1 cellular context compared by ENCODE assay signal in genomic region chr5:140251527-140251973, GRCh38.
A peak's percentile ranks its signal among the peaks of the same experiment; 100 is the strongest.
TF ChIP-seq lines count a peak whose summit lies in the region.

No MANE protein-coding gene starts in this region.

TF ChIP-seq in SK-N-SH, 30 proteins besides CTCF, POLR2A, EP300 and RAD21 (continued from another document):
- TF ChIP-seq IRF3 (IDR thresholded peaks at IDR 0.05; ENCODE audit: low read depth, low read length) (no peak), YY1 (IDR thresholded peaks at IDR 0.05; ENCODE audit: low read depth) (no peak), TCF12 (IDR thresholded peaks at IDR 0.05) (peak; percentile 82), RXRA (IDR thresholded peaks at IDR 0.05; ENCODE audit: borderline replicate concordance, low read depth) (no peak; the same call in 1 of the 2 replicates), SIN3A (IDR thresholded peaks at IDR 0.05; ENCODE audit: borderline replicate concordance, low read depth, low read length) (peak; percentile 49; the same call in 1 of the 2 replicates), JUND (IDR thresholded peaks at IDR 0.05) (peak; percentile 87), SMC3 (IDR thresholded peaks at IDR 0.05; ENCODE audit: low read depth, low read length) (no peak), EZH2phosphoT487 (IDR thresholded peaks at IDR 0.05; ENCODE audit: borderline replicate concordance, low read depth) (no peak), TEAD4 (IDR thresholded peaks at IDR 0.05; ENCODE audit: borderline replicate concordance, insufficient read depth) (peak; percentile 90), USF1 (IDR thresholded peaks at IDR 0.05; ENCODE audit: borderline replicate concordance, low read depth) (no peak), FOXM1 (IDR thresholded peaks at IDR 0.05; ENCODE audit: low read depth) (peak; percentile 37; the same call in 1 of the 2 replicates), ELF1 (IDR thresholded peaks at IDR 0.05) (no peak)
- TF ChIP-seq, protein P1, sequence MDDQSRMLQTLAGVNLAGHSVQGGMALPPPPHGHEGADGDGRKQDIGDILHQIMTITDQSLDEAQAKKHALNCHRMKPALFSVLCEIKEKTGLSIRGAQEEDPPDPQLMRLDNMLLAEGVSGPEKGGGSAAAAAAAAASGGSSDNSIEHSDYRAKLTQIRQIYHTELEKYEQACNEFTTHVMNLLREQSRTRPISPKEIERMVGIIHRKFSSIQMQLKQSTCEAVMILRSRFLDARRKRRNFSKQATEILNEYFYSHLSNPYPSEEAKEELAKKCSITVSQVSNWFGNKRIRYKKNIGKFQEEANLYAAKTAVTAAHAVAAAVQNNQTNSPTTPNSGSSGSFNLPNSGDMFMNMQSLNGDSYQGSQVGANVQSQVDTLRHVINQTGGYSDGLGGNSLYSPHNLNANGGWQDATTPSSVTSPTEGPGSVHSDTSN (IDR thresholded peaks at IDR 0.05) = peak; percentile 76
- TF ChIP-seq, protein P2, sequence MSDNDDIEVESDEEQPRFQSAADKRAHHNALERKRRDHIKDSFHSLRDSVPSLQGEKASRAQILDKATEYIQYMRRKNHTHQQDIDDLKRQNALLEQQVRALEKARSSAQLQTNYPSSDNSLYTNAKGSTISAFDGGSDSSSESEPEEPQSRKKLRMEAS (IDR thresholded peaks at IDR 0.05; ENCODE audit: low read depth) = 0 out of 2 replicates have a peak, but pooled peaks have one; percentile 34
